8 cellular contexts compared by ENCODE assay signal in genomic region chr5:37847978-37848425, GRCh38. TPM values are rescaled to one million over a fixed set of nuclear protein-coding genes. Genes with fewer than 3 reads are reported as not detected.
DNase-seq lines count a peak whose midpoint lies in the region; ATAC-seq lines count a peak whose summit lies in the region.

No MANE protein-coding gene starts in this region.

- no peak overlapping the region for H3K4me3 ChIP-seq in H7 (ENCODE audit: insufficient read depth, low read depth, low read length)

- H3K27me3 ChIP-seq in H7 (ENCODE audit: control insufficient read depth, insufficient read depth, low read length): no peaks in the 10 kb centered on the region; the same call in 1 of the 2 replicates

- ATAC-seq in GM21529 (IDR thresholded peaks at IDR 0.05; ENCODE audit: unreplicated experiment): peak; percentile 63
- ATAC-seq in GM21619 (IDR thresholded peaks at IDR 0.05; ENCODE audit: unreplicated experiment): no peak

- H3K36me3 ChIP-seq in H7 (replicated peaks; ENCODE audit: control insufficient read depth, insufficient read depth, low read length): no peaks in the 10 kb centered on the region

- peak; percentile 30 for DNase-seq in AG20443 (ENCODE audit: low spot score)
- DNase-seq in NCI-H187 treated with DMSO at 0.1 percent for 48 hours (lab: John Stamatoyannopoulos, UW): peak; percentile 77
- peak; percentile 63 for DNase-seq in dermis blood vessel endothelial cell
- no peak for DNase-seq in putamen (ENCODE audit: low spot score)
- no peak for DNase-seq in H7
- DNase-seq in activated CD8-positive, alpha-beta memory T cell treated with anti-CD3 and anti-CD28 coated beads, Interleukin-2, amount 50 U/mL, for 48 hours: no peak

RNA-seq across cellular contexts. Expression of gene GDNF, which starts 8.2 kb away (rescaled TPM):
- total RNA-seq in dermis blood vessel endothelial cell: not detected in 2 replicates
- total RNA-seq in H7 (2014; rRNA removed; shearing (Covaris generic)): 1.00 and 1.6 TPM in 2 replicates

Comparison
In these comparisons a context has a peak if more than half of its experiments do, and no peak if none do; other contexts are left out.
1. DNase-seq: peak in AG20443 (single experiment), NCI-H187 treated with DMSO at 0.1 percent for 48 hours (single experiment) and dermis blood vessel endothelial cell (single experiment); none in putamen (single experiment), H7 (single experiment) and activated CD8-positive, alpha-beta memory T cell treated with anti-CD3 and anti-CD28 coated beads, Interleukin-2, amount 50 U/mL, for 48 hours (single experiment).